10 cellular contexts compared by ENCODE assay signal in the genomic region with DNA sequence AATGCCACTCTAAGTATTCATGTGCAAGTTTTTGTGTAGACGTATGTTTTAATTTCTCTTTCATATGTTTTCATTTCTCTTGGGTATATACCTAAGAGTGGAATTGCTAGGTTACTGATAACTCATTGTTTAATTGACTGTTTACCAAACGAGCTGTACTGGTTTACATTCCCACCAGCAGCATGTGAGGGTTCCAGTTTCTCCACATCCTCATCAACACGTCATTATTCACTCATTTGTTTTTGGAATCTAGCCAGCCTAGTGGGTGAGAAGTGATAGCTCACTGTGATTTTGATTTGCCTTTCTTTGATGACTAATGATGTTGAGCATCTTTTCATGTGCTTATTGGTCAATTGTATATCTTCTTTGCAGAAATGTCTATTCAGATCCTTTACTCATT. TPM values are rescaled to one million over a fixed set of nuclear protein-coding genes. Genes with fewer than 3 reads are reported as not detected.
DNase-seq lines count a peak whose midpoint lies in the region; ATAC-seq and TF ChIP-seq lines count a peak whose summit lies in the region.
"Had no signal": no experiment of that assay in that cellular context is flagged by ENCODE, and none has a peak within 500 bp of the region (broad histone marks: within the 10 kb centered on the region; RNA-seq: fewer than 3 reads in every experiment).

No MANE protein-coding gene starts in this region.

- H3K27me3 ChIP-seq in upper lobe of right lung = no peaks in the 10 kb centered on the region

- H3K36me3 ChIP-seq in upper lobe of right lung = peaks cover 37% of the 10 kb centered on the region

- H3K4me3 Mint-ChIP-seq in activated T-cell treated with anti-CD3 and anti-CD28 coated beads, Interleukin-2, amount 50 U/mL, for 24 hours = peak overlapping the region; percentile 25
- H3K4me3 Mint-ChIP-seq in stimulated activated effector memory CD8-positive, alpha-beta T cell treated with anti-CD3 and anti-CD28 coated beads, Interleukin-12 subunit alpha, Interleukin-12 subunit beta, amount 100 ng/mL, for 72 hours = peak overlapping the region; percentile 17

- peaks cover 12% of the 10 kb centered on the region for H3K9me3 Mint-ChIP-seq in activated T-cell treated with anti-CD3 and anti-CD28 coated beads, Interleukin-2, amount 50 U/mL, for 24 hours
- H3K9me3 Mint-ChIP-seq in stimulated activated effector memory CD8-positive, alpha-beta T cell treated with anti-CD3 and anti-CD28 coated beads, Interleukin-12 subunit alpha, Interleukin-12 subunit beta, amount 100 ng/mL, for 72 hours = peaks cover 9% of the 10 kb centered on the region

- no peak overlapping the region for H3K4me3 ChIP-seq in upper lobe of right lung
- H3K4me3 ChIP-seq: GM12878 had no signal

- peaks cover 83% of the 10 kb centered on the region for H3K36me3 Mint-ChIP-seq in activated T-cell treated with anti-CD3 and anti-CD28 coated beads, Interleukin-2, amount 50 U/mL, for 24 hours (ENCODE audit: low read depth)
- H3K36me3 Mint-ChIP-seq in stimulated activated effector memory CD8-positive, alpha-beta T cell treated with anti-CD3 and anti-CD28 coated beads, Interleukin-12 subunit alpha, Interleukin-12 subunit beta, amount 100 ng/mL, for 72 hours = peaks cover 95% of the 10 kb centered on the region

- H3K4me1 ChIP-seq in upper lobe of right lung = peaks cover 22% of the 10 kb centered on the region

- ATAC-seq in stimulated activated effector memory CD8-positive, alpha-beta T cell treated with anti-CD3 and anti-CD28 coated beads, Interleukin-12 subunit alpha, Interleukin-12 subunit beta, amount 100 ng/mL, for 72 hours = peak; percentile 6
- no peak for ATAC-seq in GM21737 (IDR thresholded peaks at IDR 0.05; ENCODE audit: unreplicated experiment)
- no peak for ATAC-seq in upper lobe of right lung
- ATAC-seq: GM12878 had no signal

- no peak for DNase-seq in activated T-cell treated with anti-CD3 and anti-CD28 coated beads, Interleukin-2, amount 50 U/mL, for 24 hours
- no peak for DNase-seq in activated T-cell treated with anti-CD3 and anti-CD28 coated beads, Interleukin-2, amount 50 U/mL, for 1 hour
- DNase-seq in RPMI7951 (ENCODE audit: low read depth) (peak; percentile 62), epithelial cell of prostate (ENCODE audit: low read depth, low spot score) (peak; percentile 94), GM19240 (ENCODE audit: insufficient read length, low spot score) (no peak), upper lobe of right lung (no peak)
- DNase-seq in stimulated activated effector memory CD8-positive, alpha-beta T cell treated with anti-CD3 and anti-CD28 coated beads, Interleukin-12 subunit alpha, Interleukin-12 subunit beta, amount 100 ng/mL, for 72 hours (ENCODE audit: low spot score in 2 of 2) = no peak
- DNase-seq: cortex of kidney had no signal

- H3K4me1 Mint-ChIP-seq in activated T-cell treated with anti-CD3 and anti-CD28 coated beads, Interleukin-2, amount 50 U/mL, for 24 hours (ENCODE audit: low read depth) = peaks cover 50% of the 10 kb centered on the region
- peaks cover 31% of the 10 kb centered on the region for H3K4me1 Mint-ChIP-seq in stimulated activated effector memory CD8-positive, alpha-beta T cell treated with anti-CD3 and anti-CD28 coated beads, Interleukin-12 subunit alpha, Interleukin-12 subunit beta, amount 100 ng/mL, for 72 hours

- TF ChIP-seq CTCF in upper lobe of right lung (IDR thresholded peaks at IDR 0.05) = no peak

- H3K27ac ChIP-seq in epithelial cell of prostate (peak overlapping the region; percentile 51), upper lobe of right lung (no peak overlapping the region)

- no peaks in the 10 kb centered on the region for H3K27me3 Mint-ChIP-seq in activated T-cell treated with anti-CD3 and anti-CD28 coated beads, Interleukin-2, amount 50 U/mL, for 24 hours

- intact Hi-C loops in upper lobe of right lung (cut with DNase I) = no loop called here

- H3K9me3 ChIP-seq in upper lobe of right lung = peaks cover 6% of the 10 kb centered on the region

- H3K27ac Mint-ChIP-seq in activated T-cell treated with anti-CD3 and anti-CD28 coated beads, Interleukin-2, amount 50 U/mL, for 24 hours = peak overlapping the region; percentile 60
- H3K27ac Mint-ChIP-seq in stimulated activated effector memory CD8-positive, alpha-beta T cell treated with anti-CD3 and anti-CD28 coated beads, Interleukin-12 subunit alpha, Interleukin-12 subunit beta, amount 100 ng/mL, for 72 hours = peak overlapping the region; percentile 78

RNA-seq across cellular contexts. Expression of gene ANKRD13D, which starts 4.0 kb away (rescaled TPM):
- total RNA-seq in RPMI7951 (2014; rRNA removed; shearing (Covaris generic)) = 17.6 and 28.5 TPM in 2 replicates
- total RNA-seq in upper lobe of right lung = 59.4 TPM

RNA-seq across cellular contexts. Expression of gene SSH3, which starts 10.2 kb away (rescaled TPM):
- 8.0 and 10.9 TPM in 2 replicates for total RNA-seq in RPMI7951 (2014; rRNA removed; shearing (Covaris generic))
- 36.4 TPM for total RNA-seq in upper lobe of right lung

RNA-seq across cellular contexts. Expression of gene GRK2, which starts 26.8 kb away (rescaled TPM):
- total RNA-seq in RPMI7951 (2014; rRNA removed; shearing (Covaris generic)) = 22.0 and 32.9 TPM in 2 replicates
- 98.4 TPM for total RNA-seq in upper lobe of right lung

Comparison
In these comparisons a context has a peak if more than half of its experiments do, and no peak if none do; other contexts are left out.
1. DNase-seq: peak in RPMI7951 (single experiment) and epithelial cell of prostate (single experiment); none in activated T-cell treated with anti-CD3 and anti-CD28 coated beads, Interleukin-2, amount 50 U/mL, for 24 hours (single experiment), activated T-cell treated with anti-CD3 and anti-CD28 coated beads, Interleukin-2, amount 50 U/mL, for 1 hour (single experiment), stimulated activated effector memory CD8-positive, alpha-beta T cell treated with anti-CD3 and anti-CD28 coated beads, Interleukin-12 subunit alpha, Interleukin-12 subunit beta, amount 100 ng/mL, for 72 hours (0 of 2), GM19240 (single experiment) and upper lobe of right lung (single experiment).